1 cellular context compared by ENCODE assay signal in the genomic region with DNA sequence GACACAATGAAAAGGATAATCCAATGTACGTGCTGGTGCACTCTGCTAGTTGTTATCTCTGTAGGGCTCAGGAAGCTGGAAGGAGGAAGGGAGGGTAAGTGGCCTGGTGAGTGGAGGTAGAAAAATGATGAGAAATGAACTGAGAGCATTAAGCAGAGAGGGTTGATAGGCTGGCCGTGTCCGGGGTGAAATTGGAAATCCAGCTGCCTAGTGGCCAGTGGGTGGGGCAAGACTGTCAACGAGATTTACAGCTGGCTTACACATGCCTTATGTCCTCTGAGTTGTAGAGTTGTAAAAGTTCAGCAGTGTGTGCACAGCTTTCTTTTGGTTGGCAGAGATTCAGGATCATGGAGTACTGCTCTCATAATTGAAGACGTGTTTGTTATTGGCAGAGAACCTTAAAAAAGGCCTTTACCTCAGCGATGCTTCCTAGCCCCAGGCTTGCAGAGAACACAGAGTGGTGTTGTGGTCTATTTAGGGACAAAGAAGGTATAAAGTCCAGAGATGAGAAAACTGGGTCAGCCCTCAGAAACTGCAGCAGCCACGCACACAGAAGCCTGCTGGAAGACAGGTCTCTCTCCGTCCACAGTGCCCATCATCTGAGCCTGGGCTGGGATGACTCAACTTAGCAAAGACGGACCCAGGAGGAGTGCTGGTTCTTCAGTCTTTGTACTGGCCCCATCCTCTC.
A peak's percentile ranks its signal among the peaks of the same experiment; 100 is the strongest.
TF ChIP-seq lines count a peak whose summit lies in the region.

No MANE protein-coding gene starts in this region.

TF ChIP-seq in HEK293, 187 proteins besides CTCF, POLR2A, EP300 and RAD21 (continued from another document and continues in another):
- TF ChIP-seq ZNF518A (tag by site-specific recombination; conservative IDR thresholded peaks at IDR 0.05; ENCODE audit: low read depth) (no peak), ZNF302 (tag by site-specific recombination; IDR thresholded peaks at IDR 0.05; ENCODE audit: low read depth) (no peak), ZNF624 (tag by site-specific recombination; IDR thresholded peaks at IDR 0.05) (no peak), ZBTB1 (tag by site-specific recombination; IDR thresholded peaks at IDR 0.05) (no peak), ZNF423 (tag by site-specific recombination; IDR thresholded peaks at IDR 0.05) (peak; percentile 68; the same call in 1 of the 2 replicates), GLIS2 (tag by site-specific recombination; IDR thresholded peaks at IDR 0.05) (peak; percentile 11; the same call in 1 of the 2 replicates), ZNF571 (tag by site-specific recombination; IDR thresholded peaks at IDR 0.05) (no peak), FEZF1 (tag by site-specific recombination; IDR thresholded peaks at IDR 0.05) (peak; percentile 98), KLF17 (tag by site-specific recombination; IDR thresholded peaks at IDR 0.05) (no peak), ZBTB21 (tag by site-specific recombination; IDR thresholded peaks at IDR 0.05) (no peak), GLI4 (tag by site-specific recombination; IDR thresholded peaks at IDR 0.05) (no peak), GLIS1 (tag by site-specific recombination; IDR thresholded peaks at IDR 0.05) (peak; percentile 90), ZNF785 (tag by site-specific recombination; IDR thresholded peaks at IDR 0.05) (no peak), IKZF3 (tag by site-specific recombination; IDR thresholded peaks at IDR 0.05) (peak; percentile 77), ZNF548 (tag by site-specific recombination; IDR thresholded peaks at IDR 0.05) (no peak), ZNF514 (tag by site-specific recombination; IDR thresholded peaks at IDR 0.05) (no peak), BCL11A (tag by site-specific recombination; IDR thresholded peaks at IDR 0.05; ENCODE audit: low read depth) (peak; percentile 48; the same call in 1 of the 2 replicates), ZNF48 (tag by site-specific recombination; IDR thresholded peaks at IDR 0.05) (no peak), ZNF791 (tag by site-specific recombination; IDR thresholded peaks at IDR 0.05) (no peak), ZNF549 (tag by site-specific recombination; IDR thresholded peaks at IDR 0.05) (no peak), ZNF843 (tag by site-specific recombination; IDR thresholded peaks at IDR 0.05) (peak; percentile 98), ZNF558 (tag by site-specific recombination; IDR thresholded peaks at IDR 0.05) (no peak), ZNF133 (tag by site-specific recombination; IDR thresholded peaks at IDR 0.05) (peak; percentile 97), BCL11B (tag by site-specific recombination; IDR thresholded peaks at IDR 0.05; ENCODE audit: low read depth) (no peak), ZNF112 (tag by site-specific recombination; IDR thresholded peaks at IDR 0.05) (no peak), ZNF23 (tag by site-specific recombination; IDR thresholded peaks at IDR 0.05; ENCODE audit: borderline replicate concordance) (no peak), ZSCAN16 (tag by site-specific recombination; IDR thresholded peaks at IDR 0.05) (no peak), ZNF324 (tag by site-specific recombination; IDR thresholded peaks at IDR 0.05) (peak; percentile 53; the same call in 1 of the 2 replicates), ZNF292 (tag by site-specific recombination; IDR thresholded peaks at IDR 0.05; ENCODE audit: borderline replicate concordance, low read depth) (no peak), ZNF132 (tag by site-specific recombination; IDR thresholded peaks at IDR 0.05; ENCODE audit: borderline replicate concordance) (no peak), TRIM28 (IDR thresholded peaks at IDR 0.05; ENCODE audit: borderline replicate concordance, low read length) (peak; percentile 96), ZNF660 (tag by site-specific recombination; IDR thresholded peaks at IDR 0.05) (peak; percentile 62; the same call in 1 of the 2 replicates), KLF8 (tag by site-specific recombination; IDR thresholded peaks at IDR 0.05) (peak; percentile 52; the same call in 1 of the 2 replicates), INSM2 (tag by site-specific recombination; IDR thresholded peaks at IDR 0.05) (peak; percentile 90), ZXDB (tag by site-specific recombination; IDR thresholded peaks at IDR 0.05) (peak; percentile 95), ZNF501 (tag by site-specific recombination; IDR thresholded peaks at IDR 0.05) (peak; percentile 77; the same call in 1 of the 2 replicates), PBX3 (CRISPR knock-in tag; IDR thresholded peaks at IDR 0.05) (peak; percentile 48; the same call in 1 of the 2 replicates), ZNF140 (tag by site-specific recombination; IDR thresholded peaks at IDR 0.05) (no peak), WT1 (tag by site-specific recombination; IDR thresholded peaks at IDR 0.05) (peak; percentile 99), ZNF37A (tag by site-specific recombination; IDR thresholded peaks at IDR 0.05) (no peak), ZSCAN18 (tag by site-specific recombination; IDR thresholded peaks at IDR 0.05) (no peak), ZNF610 (tag by site-specific recombination; IDR thresholded peaks at IDR 0.05; ENCODE audit: borderline replicate concordance) (peak; percentile 89; the same call in 1 of the 2 replicates)
- TF ChIP-seq, protein P1, sequence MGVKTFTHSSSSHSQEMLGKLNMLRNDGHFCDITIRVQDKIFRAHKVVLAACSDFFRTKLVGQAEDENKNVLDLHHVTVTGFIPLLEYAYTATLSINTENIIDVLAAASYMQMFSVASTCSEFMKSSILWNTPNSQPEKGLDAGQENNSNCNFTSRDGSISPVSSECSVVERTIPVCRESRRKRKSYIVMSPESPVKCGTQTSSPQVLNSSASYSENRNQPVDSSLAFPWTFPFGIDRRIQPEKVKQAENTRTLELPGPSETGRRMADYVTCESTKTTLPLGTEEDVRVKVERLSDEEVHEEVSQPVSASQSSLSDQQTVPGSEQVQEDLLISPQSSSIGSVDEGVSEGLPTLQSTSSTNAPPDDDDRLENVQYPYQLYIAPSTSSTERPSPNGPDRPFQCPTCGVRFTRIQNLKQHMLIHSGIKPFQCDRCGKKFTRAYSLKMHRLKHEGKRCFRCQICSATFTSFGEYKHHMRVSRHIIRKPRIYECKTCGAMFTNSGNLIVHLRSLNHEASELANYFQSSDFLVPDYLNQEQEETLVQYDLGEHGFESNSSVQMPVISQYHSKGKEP (tag by site-specific recombination; IDR thresholded peaks at IDR 0.05), result peak; percentile 78; the same call in 1 of the 2 replicates
- TF ChIP-seq, protein P2, sequence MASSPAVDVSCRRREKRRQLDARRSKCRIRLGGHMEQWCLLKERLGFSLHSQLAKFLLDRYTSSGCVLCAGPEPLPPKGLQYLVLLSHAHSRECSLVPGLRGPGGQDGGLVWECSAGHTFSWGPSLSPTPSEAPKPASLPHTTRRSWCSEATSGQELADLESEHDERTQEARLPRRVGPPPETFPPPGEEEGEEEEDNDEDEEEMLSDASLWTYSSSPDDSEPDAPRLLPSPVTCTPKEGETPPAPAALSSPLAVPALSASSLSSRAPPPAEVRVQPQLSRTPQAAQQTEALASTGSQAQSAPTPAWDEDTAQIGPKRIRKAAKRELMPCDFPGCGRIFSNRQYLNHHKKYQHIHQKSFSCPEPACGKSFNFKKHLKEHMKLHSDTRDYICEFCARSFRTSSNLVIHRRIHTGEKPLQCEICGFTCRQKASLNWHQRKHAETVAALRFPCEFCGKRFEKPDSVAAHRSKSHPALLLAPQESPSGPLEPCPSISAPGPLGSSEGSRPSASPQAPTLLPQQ (tag by site-specific recombination; IDR thresholded peaks at IDR 0.05), result peak; percentile 86; the same call in 1 of the 2 replicates
- TF ChIP-seq, protein P3, sequence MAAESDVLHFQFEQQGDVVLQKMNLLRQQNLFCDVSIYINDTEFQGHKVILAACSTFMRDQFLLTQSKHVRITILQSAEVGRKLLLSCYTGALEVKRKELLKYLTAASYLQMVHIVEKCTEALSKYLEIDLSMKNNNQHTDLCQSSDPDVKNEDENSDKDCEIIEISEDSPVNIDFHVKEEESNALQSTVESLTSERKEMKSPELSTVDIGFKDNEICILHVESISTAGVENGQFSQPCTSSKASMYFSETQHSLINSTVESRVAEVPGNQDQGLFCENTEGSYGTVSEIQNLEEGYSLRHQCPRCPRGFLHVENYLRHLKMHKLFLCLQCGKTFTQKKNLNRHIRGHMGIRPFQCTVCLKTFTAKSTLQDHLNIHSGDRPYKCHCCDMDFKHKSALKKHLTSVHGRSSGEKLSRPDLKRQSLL (tag by site-specific recombination; IDR thresholded peaks at IDR 0.05), result peak; percentile 85
- TF ChIP-seq, protein P4, sequence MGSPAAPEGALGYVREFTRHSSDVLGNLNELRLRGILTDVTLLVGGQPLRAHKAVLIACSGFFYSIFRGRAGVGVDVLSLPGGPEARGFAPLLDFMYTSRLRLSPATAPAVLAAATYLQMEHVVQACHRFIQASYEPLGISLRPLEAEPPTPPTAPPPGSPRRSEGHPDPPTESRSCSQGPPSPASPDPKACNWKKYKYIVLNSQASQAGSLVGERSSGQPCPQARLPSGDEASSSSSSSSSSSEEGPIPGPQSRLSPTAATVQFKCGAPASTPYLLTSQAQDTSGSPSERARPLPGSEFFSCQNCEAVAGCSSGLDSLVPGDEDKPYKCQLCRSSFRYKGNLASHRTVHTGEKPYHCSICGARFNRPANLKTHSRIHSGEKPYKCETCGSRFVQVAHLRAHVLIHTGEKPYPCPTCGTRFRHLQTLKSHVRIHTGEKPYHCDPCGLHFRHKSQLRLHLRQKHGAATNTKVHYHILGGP (tag by site-specific recombination; IDR thresholded peaks at IDR 0.05), result no peak
